Comparison of ENCODE assay signal across 8 cellular contexts in the genomic region with DNA sequence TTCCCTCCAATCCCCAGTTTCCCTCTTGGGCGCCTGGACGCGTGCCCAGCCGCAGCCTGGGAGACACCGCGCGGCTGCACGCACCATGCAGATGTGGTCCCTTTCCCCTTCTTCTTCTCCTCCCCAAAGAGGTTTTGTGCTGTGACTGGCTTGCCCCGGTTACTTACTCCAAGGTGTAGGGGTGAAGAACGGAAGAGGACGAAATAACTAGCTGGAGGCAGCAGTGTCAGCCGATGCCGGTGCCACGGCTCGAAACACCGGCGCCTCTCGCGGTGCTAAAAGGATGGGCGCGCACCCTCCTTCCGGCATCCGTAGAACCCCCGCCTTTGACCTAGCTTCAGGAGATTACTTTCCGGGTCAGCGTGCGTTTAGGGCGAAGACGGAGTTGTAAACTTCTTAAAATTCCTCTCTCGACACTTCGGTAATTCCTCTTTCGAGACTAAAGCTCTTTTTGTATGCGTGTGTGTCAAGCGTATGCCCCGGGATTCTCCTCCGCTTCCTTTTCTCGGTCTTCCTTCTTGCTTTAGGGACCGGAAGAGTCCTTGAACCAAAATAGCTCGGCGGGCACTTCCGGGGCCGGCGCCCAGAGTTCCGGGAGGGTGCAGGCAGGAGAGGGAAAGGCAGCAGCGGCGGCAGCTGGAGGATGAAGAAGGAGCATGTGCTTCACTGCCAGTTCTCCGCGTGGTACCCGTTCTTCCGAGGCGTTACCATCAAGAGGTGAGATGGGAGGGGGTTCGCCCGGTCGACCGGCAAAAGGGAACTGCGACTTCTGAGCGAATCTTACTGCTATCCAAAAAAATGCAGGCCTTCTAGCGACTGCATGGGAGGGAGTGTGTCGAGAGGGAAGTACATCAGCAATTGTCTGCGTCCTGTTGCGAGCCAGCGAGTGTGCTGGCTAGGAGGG. TPM values are rescaled to one million over a fixed set of nuclear protein-coding genes. Genes with fewer than 3 reads are reported as not detected.
A peak's percentile ranks its signal among the peaks of the same experiment; 100 is the strongest.
DNase-seq lines count a peak whose midpoint lies in the region; ATAC-seq and TF ChIP-seq lines count a peak whose summit lies in the region.

A gene with protein sequence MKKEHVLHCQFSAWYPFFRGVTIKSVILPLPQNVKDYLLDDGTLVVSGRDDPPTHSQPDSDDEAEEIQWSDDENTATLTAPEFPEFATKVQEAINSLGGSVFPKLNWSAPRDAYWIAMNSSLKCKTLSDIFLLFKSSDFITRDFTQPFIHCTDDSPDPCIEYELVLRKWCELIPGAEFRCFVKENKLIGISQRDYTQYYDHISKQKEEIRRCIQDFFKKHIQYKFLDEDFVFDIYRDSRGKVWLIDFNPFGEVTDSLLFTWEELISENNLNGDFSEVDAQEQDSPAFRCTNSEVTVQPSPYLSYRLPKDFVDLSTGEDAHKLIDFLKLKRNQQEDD (plus strand): TSS at position 586 of the 904 bp plus-strand sequence. CDS start 58 bp downstream, at position 644.
A gene (minus strand): TSS at position 289 of the 904 bp plus-strand sequence. CDS start 9,600 bp downstream, outside the sequence.

- 0% methylated on average over 62 of the region's 62 CpGs for WGBS in lower leg skin, 2 donors

- POLR2A ChIA-PET in CD4-positive, alpha-beta memory T cell (lab: Charles Lee; ENCODE audit: partially characterized antibody): interaction anchor here (0.8 to 2.4 kb wide), 19 partner anchors 9 to 1106 kb away, joined by 3 to 40 read pairs (median 5); a partner anchor contains a TSS
- POLR2A ChIA-PET in activated CD4-positive, alpha-beta memory T cell treated with anti-CD3 and anti-CD28 coated beads, Interleukin-2, amount 10 ng/mL, durations not matched to agents 7 days and 5 days (lab: Charles Lee): interaction anchor here (0.6 to 3.1 kb wide), 23 partner anchors 9 to 514 kb away, joined by 3 to 52 read pairs (median 5); a partner anchor contains a TSS

- peaks cover 18 to 41% of the 10 kb centered on the region in 2 donors for H3K36me3 Mint-ChIP-seq in CD4-positive, alpha-beta memory T cell
- peaks cover 51% of the 10 kb centered on the region for H3K36me3 Mint-ChIP-seq in activated CD4-positive, alpha-beta memory T cell treated with anti-CD3 and anti-CD28 coated beads, Interleukin-2, amount 10 ng/mL, durations not matched to agents 7 days and 5 days (ENCODE audit: low read depth)

- TF ChIP-seq CTCF in lower leg skin (IDR thresholded peaks at IDR 0.05): no peak

- ATAC-seq in GM19452 (IDR thresholded peaks at IDR 0.05; ENCODE audit: unreplicated experiment) (peak; percentile 87), HG03575 (IDR thresholded peaks at IDR 0.05; ENCODE audit: extremely low read depth, insufficient number of reproducible peaks, low FRiP score, unreplicated experiment) (peak; percentile 53)

- no peaks in the 10 kb centered on the region for H3K27me3 Mint-ChIP-seq in CD4-positive, alpha-beta memory T cell
- H3K27me3 Mint-ChIP-seq in activated CD4-positive, alpha-beta memory T cell treated with anti-CD3 and anti-CD28 coated beads, Interleukin-2, amount 10 ng/mL, durations not matched to agents 7 days and 5 days: no peaks in the 10 kb centered on the region

- H3K27ac Mint-ChIP-seq in CD4-positive, alpha-beta memory T cell: peak within 1 kb of the TSS; percentile 97 to 100 (median 99)
- H3K27ac Mint-ChIP-seq in activated CD4-positive, alpha-beta memory T cell treated with anti-CD3 and anti-CD28 coated beads, Interleukin-2, amount 10 ng/mL, durations not matched to agents 7 days and 5 days: peak within 1 kb of the TSS; percentile 99

- DNase-seq in CD4-positive, alpha-beta memory T cell: peak; percentile 85 to 89 (median 88)
- peak; percentile 90 for DNase-seq in NCI-H82 (lab: John Stamatoyannopoulos, UW)
- peak; percentile 90 for DNase-seq in activated CD4-positive, alpha-beta memory T cell treated with anti-CD3 and anti-CD28 coated beads, Interleukin-2, amount 10 ng/mL, durations not matched to agents 7 days and 5 days
- peak; percentile 85 to 97 for DNase-seq in lower leg skin (ENCODE audit: low spot score in 2 of 2)
- peak; percentile 77 for DNase-seq in stimulated activated CD4-positive, alpha-beta T cell treated with anti-CD3 and anti-CD28 coated beads, Interleukin-4, amount 100 ng/mL, for 4 hours

- no peaks in the 10 kb centered on the region for H3K9me3 ChIP-seq in CD4-positive, alpha-beta memory T cell (ENCODE audit: control insufficient read depth in 1 of 2, low read length in 2 of 2)
- no peaks in the 10 kb centered on the region for H3K9me3 ChIP-seq in duodenal mucosa (ENCODE audit: control insufficient read depth in 1 of 2, low read length in 2 of 2)

- H3K4me1 Mint-ChIP-seq in CD4-positive, alpha-beta memory T cell: peaks cover 36 to 72% (median 54%) of the 10 kb centered on the region in 4 donors
- peaks cover 64% of the 10 kb centered on the region for H3K4me1 Mint-ChIP-seq in activated CD4-positive, alpha-beta memory T cell treated with anti-CD3 and anti-CD28 coated beads, Interleukin-2, amount 10 ng/mL, durations not matched to agents 7 days and 5 days

- peak within 1 kb of the TSS; percentile 95 to 99 (median 98) for H3K4me3 Mint-ChIP-seq in CD4-positive, alpha-beta memory T cell
- H3K4me3 Mint-ChIP-seq in activated CD4-positive, alpha-beta memory T cell treated with anti-CD3 and anti-CD28 coated beads, Interleukin-2, amount 10 ng/mL, durations not matched to agents 7 days and 5 days: peak within 1 kb of the TSS; percentile 89

- H3K9ac ChIP-seq in duodenal mucosa (ENCODE audit: low read depth in 1 of 2, low read length in 2 of 2): peak within 1 kb of the TSS; percentile 69 to 73

- intact Hi-C loops in CD4-positive, alpha-beta memory T cell (cut with micrococcal nuclease): loop anchor here (1.0 to 2.0 kb wide), 6 partner anchors 15 to 153 kb away; a partner anchor contains a TSS
- intact Hi-C loops in lower leg skin (cut with DNase I; ENCODE audit: low total_unique reads): no loop called here

- H3K4me1 ChIP-seq in CD4-positive, alpha-beta memory T cell (ENCODE audit: insufficient read depth, low read length): peaks cover 43% of the 10 kb centered on the region
- peaks cover 8 to 21% of the 10 kb centered on the region in 2 donors for H3K4me1 ChIP-seq in duodenal mucosa (ENCODE audit: control insufficient read depth in 1 of 2, insufficient read depth in 2 of 2, low read length in 2 of 2)

- peak within 1 kb of the TSS; percentile 78 to 93 for H3K4me3 ChIP-seq in CD4-positive, alpha-beta memory T cell (ENCODE audit: low read length in 2 of 2)
- H3K4me3 ChIP-seq in duodenal mucosa (ENCODE audit: low read depth in 1 of 2, low read length in 2 of 2) (peak within 1 kb of the TSS; percentile 96 to 98), lower leg skin (ENCODE audit: low read depth, poor library complexity, severe bottlenecking) (peak within 1 kb of the TSS; percentile 85)

- no peaks in the 10 kb centered on the region for H3K27me3 ChIP-seq in CD4-positive, alpha-beta memory T cell (ENCODE audit: insufficient read depth, low read length)
- H3K27me3 ChIP-seq in duodenal mucosa (ENCODE audit: control insufficient read depth in 1 of 2, insufficient read depth in 2 of 2, low read length in 2 of 2): no peaks in the 10 kb centered on the region

- H3K27ac ChIP-seq in CD4-positive, alpha-beta memory T cell (ENCODE audit: low read depth, low read length): peak within 1 kb of the TSS; percentile 96
- H3K27ac ChIP-seq in duodenal mucosa (ENCODE audit: low read depth, low read length): peak within 1 kb of the TSS; percentile 74

- no peak for TF ChIP-seq POLR2A in lower leg skin (IDR thresholded peaks at IDR 0.05)

- no peaks in the 10 kb centered on the region for H3K9me3 Mint-ChIP-seq in CD4-positive, alpha-beta memory T cell
- H3K9me3 Mint-ChIP-seq in activated CD4-positive, alpha-beta memory T cell treated with anti-CD3 and anti-CD28 coated beads, Interleukin-2, amount 10 ng/mL, durations not matched to agents 7 days and 5 days: no peaks in the 10 kb centered on the region

- H3K36me3 ChIP-seq in CD4-positive, alpha-beta memory T cell (ENCODE audit: insufficient read depth, low read length): peaks cover 12% of the 10 kb centered on the region
- peaks cover 4 to 23% of the 10 kb centered on the region in 2 donors for H3K36me3 ChIP-seq in duodenal mucosa (ENCODE audit: control insufficient read depth in 1 of 2, insufficient read depth in 2 of 2, low read length in 2 of 2)

- CTCF ChIA-PET in CD4-positive, alpha-beta memory T cell (lab: Charles Lee; ENCODE audit: partially characterized antibody): interaction anchor here (0.9 to 4.2 kb wide), 9 partner anchors 14 to 904 kb away, joined by 3 to 31 read pairs (median 4); a partner anchor contains a TSS
- CTCF ChIA-PET in activated CD4-positive, alpha-beta memory T cell treated with anti-CD3 and anti-CD28 coated beads, Interleukin-2, amount 10 ng/mL, durations not matched to agents 7 days and 5 days (lab: Charles Lee): interaction anchor here (0.6 to 1.8 kb wide), 10 partner anchors 14 to 461 kb away, joined by 3 to 16 read pairs (median 4); a partner anchor contains a TSS

RNA-seq across cellular contexts. Expression of the first gene that starts in this region (rescaled TPM):
- total RNA-seq in CD4-positive, alpha-beta memory T cell: 10 to 100 TPM; 40.7 to 41.8 TPM
- 100 to 1,000 TPM; 101 to 124 TPM for polyA plus RNA-seq in CD4-positive, alpha-beta memory T cell
- 10 to 100 TPM; 89.5 to 95.1 TPM for total RNA-seq in activated CD4-positive, alpha-beta memory T cell treated with anti-CD3 and anti-CD28 coated beads, Interleukin-2, amount 10 ng/mL, durations not matched to agents 7 days and 5 days
- total RNA-seq in lower leg skin: 10 to 100 TPM; 40.1 to 77.4 (median 58.8) TPM

RNA-seq across cellular contexts. Expression of the second gene that starts in this region (rescaled TPM):
- total RNA-seq in CD4-positive, alpha-beta memory T cell: 10 to 100 TPM; 55.6 to 61.2 TPM
- 10 to 100 TPM; 55.6 to 69.4 TPM for polyA plus RNA-seq in CD4-positive, alpha-beta memory T cell
- 10 to 100 TPM; 91.6 to 91.7 TPM for total RNA-seq in activated CD4-positive, alpha-beta memory T cell treated with anti-CD3 and anti-CD28 coated beads, Interleukin-2, amount 10 ng/mL, durations not matched to agents 7 days and 5 days
- 10 to 100 TPM; 28.0 to 36.5 (median 35.2) TPM for total RNA-seq in lower leg skin

Comparison
In these comparisons a context has a peak if more than half of its experiments do, and no peak if none do; other contexts are left out.
1. Peak in every context shown above with its lines: DNase-seq, ATAC-seq, H3K4me3 ChIP-seq and H3K27ac ChIP-seq.